In the genomic region with DNA sequence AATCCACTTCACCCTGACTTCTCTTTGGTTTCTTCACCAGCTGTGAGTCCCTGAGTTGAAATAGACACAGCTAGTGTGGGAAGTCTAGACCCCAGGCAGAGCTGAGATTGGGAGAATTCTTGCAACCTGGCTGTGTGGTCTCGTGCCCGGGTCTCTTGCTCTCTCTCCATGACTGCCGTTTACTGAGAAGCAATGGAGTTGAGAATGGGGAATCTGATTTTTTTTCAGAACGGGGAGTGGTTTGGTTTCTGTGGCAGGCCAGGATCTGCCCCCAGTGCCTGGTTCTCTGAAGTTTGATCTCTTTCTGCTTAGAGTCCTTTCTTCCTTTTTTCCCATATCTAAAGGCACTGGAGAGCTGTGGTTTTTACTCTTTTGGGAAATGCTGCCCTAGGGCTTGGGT, we compare ENCODE assay signal across 9 cellular contexts. TPM values are rescaled to one million over a fixed set of nuclear protein-coding genes. Genes with fewer than 3 reads are reported as not detected.
DNase-seq lines count a peak whose midpoint lies in the region; ATAC-seq and TF ChIP-seq lines count a peak whose summit lies in the region.
"Had no signal": no experiment of that assay in that cellular context is flagged by ENCODE, and none has a peak within 500 bp of the region (broad histone marks: within the 10 kb centered on the region; RNA-seq: fewer than 3 reads in every experiment).

No MANE protein-coding gene starts in this region.

- H3K9me3 ChIP-seq in adipocyte (ENCODE audit: control insufficient read depth, low read length): no peaks in the 10 kb centered on the region
- H3K9me3 ChIP-seq in right lobe of liver: no peaks in the 10 kb centered on the region

- H3K36me3 Mint-ChIP-seq in stimulated activated naive CD8-positive, alpha-beta T cell treated with anti-CD3 and anti-CD28 coated beads, Interleukin-15, Interleukin-2, amounts not matched to agents 100 ng/mL and 50 ng/mL, for 24 hours (ENCODE audit: low read depth): no peaks in the 10 kb centered on the region
- H3K36me3 Mint-ChIP-seq in type B pancreatic cell: peaks cover 14% of the 10 kb centered on the region

- no peak for DNase-seq in stimulated activated naive CD8-positive, alpha-beta T cell treated with anti-CD3 and anti-CD28 coated beads, Interleukin-15, Interleukin-2, amounts not matched to agents 100 U/mL and 50 U/mL, for 24 hours
- DNase-seq in adipocyte (ENCODE audit: low read depth) (peak; percentile 56), right lobe of liver (peak in 1 of 3 donors; percentile 19), type B pancreatic cell (ENCODE audit: extremely low spot score, unreplicated experiment) (no peak), NCI-H510A treated with DMSO at 0.1 percent for 48 hours (lab: John Stamatoyannopoulos, UW) (no peak)

- H3K4me1 ChIP-seq in adipocyte (ENCODE audit: control insufficient read depth, insufficient read depth, low read length): peaks cover 40% of the 10 kb centered on the region
- peaks cover 0 to 22% (median 5%) of the 10 kb centered on the region in 4 donors for H3K4me1 ChIP-seq in right lobe of liver
- H3K4me1 ChIP-seq: foreskin keratinocyte had no signal

- H3K27ac Mint-ChIP-seq in stimulated activated naive CD8-positive, alpha-beta T cell treated with anti-CD3 and anti-CD28 coated beads, Interleukin-15, Interleukin-2, amounts not matched to agents 100 ng/mL and 50 ng/mL, for 24 hours: no peak overlapping the region
- peak overlapping the region; percentile 83 for H3K27ac Mint-ChIP-seq in type B pancreatic cell

- 31% methylated on average over 4 of the region's 4 CpGs for WGBS in right lobe of liver (ENCODE audit: insufficient coverage, low coverage, low lambda C conversion rate, missing lambda C conversion rate)

- H3K9me3 Mint-ChIP-seq in stimulated activated naive CD8-positive, alpha-beta T cell treated with anti-CD3 and anti-CD28 coated beads, Interleukin-15, Interleukin-2, amounts not matched to agents 100 ng/mL and 50 ng/mL, for 24 hours: no peaks in the 10 kb centered on the region
- H3K9me3 Mint-ChIP-seq in type B pancreatic cell: no peaks in the 10 kb centered on the region

- TF ChIP-seq CTCF in right lobe of liver (IDR thresholded peaks at IDR 0.05) (no peak), type B pancreatic cell (conservative IDR thresholded peaks at IDR 0.05) (no peak)

- TF ChIP-seq POLR2A in right lobe of liver (IDR thresholded peaks at IDR 0.05): no peak

- peak overlapping the region; percentile 93 to 97 (median 95) for H3K27ac ChIP-seq in right lobe of liver

- no peaks in the 10 kb centered on the region for H3K27me3 Mint-ChIP-seq in stimulated activated naive CD8-positive, alpha-beta T cell treated with anti-CD3 and anti-CD28 coated beads, Interleukin-15, Interleukin-2, amounts not matched to agents 100 ng/mL and 50 ng/mL, for 24 hours
- H3K27me3 Mint-ChIP-seq in type B pancreatic cell: no peaks in the 10 kb centered on the region

- H3K27me3 ChIP-seq in adipocyte (replicated peaks; ENCODE audit: control insufficient read depth, insufficient read depth, low read length) (no peaks in the 10 kb centered on the region), right lobe of liver (no peaks in the 10 kb centered on the region)
- H3K27me3 ChIP-seq: foreskin keratinocyte had no signal

- intact Hi-C loops in right lobe of liver (cut with DNase I): no loop called here

- H3K9ac ChIP-seq in adipocyte (ENCODE audit: low read length): peak overlapping the region; percentile 96

- ATAC-seq in stimulated activated naive CD8-positive, alpha-beta T cell treated with anti-CD3 and anti-CD28 coated beads, Interleukin-15, Interleukin-2, amounts not matched to agents 100 U/mL and 50 U/mL, for 24 hours: no peak
- ATAC-seq in right lobe of liver (no peak), HG03159 (IDR thresholded peaks at IDR 0.05; ENCODE audit: unreplicated experiment) (no peak), GM21786 (IDR thresholded peaks at IDR 0.05; ENCODE audit: unreplicated experiment) (no peak)
- ATAC-seq: foreskin keratinocyte had no signal

- H3K4me3 Mint-ChIP-seq in stimulated activated naive CD8-positive, alpha-beta T cell treated with anti-CD3 and anti-CD28 coated beads, Interleukin-15, Interleukin-2, amounts not matched to agents 100 ng/mL and 50 ng/mL, for 24 hours: peak overlapping the region; percentile 87
- peak overlapping the region; percentile 95 for H3K4me3 Mint-ChIP-seq in type B pancreatic cell

- H3K36me3 ChIP-seq in adipocyte (ENCODE audit: control insufficient read depth, insufficient read depth, low read length, severe bottlenecking) (peaks cover 26% of the 10 kb centered on the region), right lobe of liver (peaks cover 0 to 26% (median 9%) of the 10 kb centered on the region in 4 donors)

- peaks cover 30% of the 10 kb centered on the region for H3K4me1 Mint-ChIP-seq in stimulated activated naive CD8-positive, alpha-beta T cell treated with anti-CD3 and anti-CD28 coated beads, Interleukin-15, Interleukin-2, amounts not matched to agents 100 ng/mL and 50 ng/mL, for 24 hours (ENCODE audit: low read depth)
- peaks cover 43% of the 10 kb centered on the region for H3K4me1 Mint-ChIP-seq in type B pancreatic cell (ENCODE audit: unreplicated experiment)

- H3K4me3 ChIP-seq in adipocyte (ENCODE audit: low read length) (peak overlapping the region; percentile 94), right lobe of liver (peak overlapping the region; percentile 92 to 100 (median 93))

RNA-seq across cellular contexts. Expression of gene SIDT2, which starts 1.5 kb away (rescaled TPM):
- total RNA-seq in right lobe of liver: 10 to 100 TPM; 24.6 to 49.9 (median 35.5) TPM
- total RNA-seq in type B pancreatic cell (ENCODE audit: low replicate concordance): 53.1 and 62.0 TPM in 2 replicates

RNA-seq across cellular contexts. Expression of gene TAGLN, which starts 19.1 kb away (rescaled TPM):
- total RNA-seq in right lobe of liver: 100 to 1,000 TPM in 4 of 6 experiments, 10 to 100 TPM in 2; 41.2 to 158 (median 112) TPM
- total RNA-seq in type B pancreatic cell (ENCODE audit: low replicate concordance): 97.9 and 106 TPM in 2 replicates

RNA-seq across cellular contexts. Expression of gene PAFAH1B2, which starts 35.9 kb away (rescaled TPM):
- 10 to 100 TPM; 22.2 to 39.1 (median 29.3) TPM for total RNA-seq in right lobe of liver
- 94.5 and 101 TPM in 2 replicates for total RNA-seq in type B pancreatic cell (ENCODE audit: low replicate concordance)

RNA-seq across cellular contexts. Expression of gene PCSK7, which starts 51.9 kb away (rescaled TPM):
- total RNA-seq in right lobe of liver (10 to 100 TPM; 19.3 to 28.5 (median 25.8) TPM), type B pancreatic cell (ENCODE audit: low replicate concordance) (54.6 and 61.1 TPM in 2 replicates)

RNA-seq across cellular contexts. Expression of gene RNF214, which starts 52.5 kb away (rescaled TPM):
- 1 to 10 TPM; 5.6 to 9.4 (median 7.3) TPM for total RNA-seq in right lobe of liver
- 29.0 and 34.7 TPM in 2 replicates for total RNA-seq in type B pancreatic cell (ENCODE audit: low replicate concordance)
